10 cellular contexts compared by ENCODE assay signal in genomic region chr2:3254438-3254941, GRCh38.
DNase-seq lines count a peak whose midpoint lies in the region; ATAC-seq and TF ChIP-seq lines count a peak whose summit lies in the region.
"Had no signal": no experiment of that assay in that cellular context is flagged by ENCODE, and none has a peak within 500 bp of the region (broad histone marks: within the 10 kb centered on the region; RNA-seq: fewer than 3 reads in every experiment).

No MANE protein-coding gene starts in this region.

- H3K36me3 ChIP-seq in suprapubic skin = peaks cover 14% of the 10 kb centered on the region

- no peak overlapping the region for H3K4me3 ChIP-seq in suprapubic skin
- H3K4me3 ChIP-seq: psoas muscle had no signal

- DNase-seq in glomerular visceral epithelial cell (ENCODE audit: extremely low spot score) (peak; percentile 16), suprapubic skin (ENCODE audit: low spot score in 2 of 2) (no peak), NCI-H510A (lab: John Stamatoyannopoulos, UW) (no peak), NCI-H2227 treated with DMSO at 0.1 percent for 48 hours (lab: John Stamatoyannopoulos, UW) (no peak)
- DNase-seq: activated T-cell treated with anti-CD3 and anti-CD28 coated beads, Interleukin-2, amount 50 U/mL, for 72 hours; psoas muscle had no signal

- ATAC-seq in GM18519 (IDR thresholded peaks at IDR 0.05; ENCODE audit: low FRiP score, unreplicated experiment) (peak; percentile 56), GM21529 (IDR thresholded peaks at IDR 0.05; ENCODE audit: unreplicated experiment) (peak; percentile 72), HG03196 (IDR thresholded peaks at IDR 0.05; ENCODE audit: unreplicated experiment) (peak; percentile 78), HG03439 (IDR thresholded peaks at IDR 0.05; ENCODE audit: unreplicated experiment) (no peak)
- ATAC-seq: activated T-cell treated with anti-CD3 and anti-CD28 coated beads, Interleukin-2, amount 50 U/mL, for 72 hours; psoas muscle had no signal

- no peak overlapping the region for H3K27ac ChIP-seq in suprapubic skin
- H3K27ac ChIP-seq: psoas muscle had no signal

- TF ChIP-seq EP300 in suprapubic skin (IDR thresholded peaks at IDR 0.05) = no peak

- no peak for TF ChIP-seq POLR2A in suprapubic skin (IDR thresholded peaks at IDR 0.05)

- H3K9me3 ChIP-seq in suprapubic skin = no peaks in the 10 kb centered on the region

- H3K4me1 ChIP-seq in suprapubic skin = no peaks in the 10 kb centered on the region
- H3K4me1 ChIP-seq: psoas muscle had no signal

- H3K27me3 ChIP-seq in suprapubic skin = no peaks in the 10 kb centered on the region

- WGBS in suprapubic skin = 93% methylated on average over 10 of the region's 10 CpGs

- TF ChIP-seq CTCF in suprapubic skin (IDR thresholded peaks at IDR 0.05) = no peak
